ENCODE assay signal across 9 cellular contexts in genomic region chr11:206516-207212, GRCh38. TPM values are rescaled to one million over a fixed set of nuclear protein-coding genes. Genes with fewer than 3 reads are reported as not detected.
A peak's percentile ranks its signal among the peaks of the same experiment; 100 is the strongest.
DNase-seq lines count a peak whose midpoint lies in the region; ATAC-seq, FAIRE-seq and TF ChIP-seq lines count a peak whose summit lies in the region.
"Had no signal": no experiment of that assay in that cellular context is flagged by ENCODE, and none has a peak within 500 bp of the region (broad histone marks: within the 10 kb centered on the region; RNA-seq: fewer than 3 reads in every experiment).

No MANE protein-coding gene starts in this region.

- H3K36me3 ChIP-seq in pancreas: peaks cover 0 to 26% (median 16%) of the 10 kb centered on the region in 3 donors

- 0 to 1% methylated on average over 38 to 39 of the region's 39 CpGs for WGBS in pancreas, 2 donors

- H3K4me3 ChIP-seq in GM12865 (ENCODE audit: low read depth, low read length) (peak overlapping the region; percentile 94), fibroblast of the aortic adventitia (ENCODE audit: low read depth, low read length) (peak overlapping the region; percentile 80), pancreas (peak overlapping the region; percentile 86 to 100 (median 96))

- no peak for TF ChIP-seq CTCF in GM12865 (IDR thresholded peaks at IDR 0.05; ENCODE audit: insufficient read depth, low read depth, low read length, missing control alignments)
- no peak for TF ChIP-seq CTCF in fibroblast of the aortic adventitia (IDR thresholded peaks at IDR 0.05; ENCODE audit: insufficient read depth, low read length)
- no peak for TF ChIP-seq CTCF in pancreas (IDR thresholded peaks at IDR 0.05)

- FAIRE-seq in pancreas (lab: Jason Lieb, UNC): no peak

- peak overlapping the region; percentile 96 to 98 (median 97) for H3K27ac ChIP-seq in pancreas

- intact Hi-C loops in pancreas (cut with DNase I): no loop called here

- no peaks in the 10 kb centered on the region for H3K27me3 ChIP-seq in pancreas

- ATAC-seq in HG03135 (IDR thresholded peaks at IDR 0.05; ENCODE audit: unreplicated experiment): peak; percentile 2
- ATAC-seq in pancreas: peak in 3 of 4 donors; percentile 8 to 11 (median 9)
- ATAC-seq in HG03521 (IDR thresholded peaks at IDR 0.05; ENCODE audit: unreplicated experiment): no peak

- H3K4me1 ChIP-seq in pancreas: peaks cover 10 to 29% (median 24%) of the 10 kb centered on the region in 3 donors

- peak; percentile 43 for DNase-seq in GM12865 (ENCODE audit: low read depth)
- DNase-seq in activated CD8-positive, alpha-beta memory T cell treated with anti-CD3 and anti-CD28 coated beads, Interleukin-2, amount 50 U/mL, for 4 hours: peak; percentile 38
- peak; percentile 22 for DNase-seq in fibroblast of the aortic adventitia (ENCODE audit: low read depth)
- peak in 4 of 6 donors; percentile 47 to 60 (median 51) for DNase-seq in pancreas
- no peak for DNase-seq in DMS79 (lab: John Stamatoyannopoulos, UW)
- DNase-seq in putamen (ENCODE audit: low spot score): no peak

- no peaks in the 10 kb centered on the region for H3K9me3 ChIP-seq in pancreas

RNA-seq across cellular contexts. Expression of gene BET1L, which starts 0.5 kb away (rescaled TPM):
- total RNA-seq in fibroblast of the aortic adventitia (ENCODE audit: low replicate concordance) (9.6 and 16.2 TPM in 2 replicates), pancreas (10 to 100 TPM; 29.8 to 53.4 (median 48.8) TPM)
- polyA plus RNA-seq in pancreas: 10 to 100 TPM; 27.7 to 30.7 TPM

RNA-seq across cellular contexts. Expression of gene RIC8A, which starts 0.8 kb away (rescaled TPM):
- total RNA-seq in fibroblast of the aortic adventitia (ENCODE audit: low replicate concordance) (135 and 148 TPM in 2 replicates), pancreas (10 to 100 TPM; 29.7 to 49.3 (median 40.9) TPM)
- polyA plus RNA-seq in pancreas: 10 to 100 TPM; 39.6 to 47.1 TPM

RNA-seq across cellular contexts. Expression of gene SCGB1C1, which starts 13.8 kb away (rescaled TPM):
- total RNA-seq in fibroblast of the aortic adventitia (ENCODE audit: low replicate concordance) (not detected in 2 replicates), pancreas (under 1 TPM in 3 of 6 donors, not detected in 3; 0.41 to 0.70 (median 0.63) TPM)
- polyA plus RNA-seq in pancreas: 1 to 10 TPM in 1 of 2 donors, not detected in 1; 1.1 TPM
- total RNA-seq: subcutaneous adipose tissue had no signal

RNA-seq across cellular contexts. Expression of gene SIRT3, which starts 29.5 kb away (rescaled TPM):
- total RNA-seq in fibroblast of the aortic adventitia (ENCODE audit: low replicate concordance): 4.2 and 8.2 TPM in 2 replicates
- total RNA-seq in pancreas: 10 to 100 TPM in 4 of 6 donors, 1 to 10 TPM in 2; 7.7 to 13.2 (median 10.9) TPM
- polyA plus RNA-seq in pancreas: 10 to 100 TPM; 21.4 to 25.1 TPM

RNA-seq across cellular contexts. Expression of gene PSMD13, which starts 30.1 kb away (rescaled TPM):
- total RNA-seq in fibroblast of the aortic adventitia (ENCODE audit: low replicate concordance): 96.9 and 121 TPM in 2 replicates
- 10 to 100 TPM; 35.5 to 48.3 (median 41.9) TPM for total RNA-seq in pancreas
- 100 to 1,000 TPM in 1 of 2 donors, 10 to 100 TPM in 1; 97.5 to 118 TPM for polyA plus RNA-seq in pancreas

Comparison
In these comparisons a context has a peak if more than half of its experiments do, and no peak if none do; other contexts are left out.
1. DNase-seq: peak in GM12865 (single experiment), activated CD8-positive, alpha-beta memory T cell treated with anti-CD3 and anti-CD28 coated beads, Interleukin-2, amount 50 U/mL, for 4 hours (single experiment), fibroblast of the aortic adventitia (single experiment) and pancreas (4 of 6); none in DMS79 (single experiment) and putamen (single experiment).
2. Peak in every context shown above with its lines, with median percentiles within 50 percentile points of each other: H3K4me3 ChIP-seq.